Comparison of ENCODE assay signal across 25 cellular contexts in genomic region chr3:42516443-42516842, GRCh38. TPM values are rescaled to one million over a fixed set of nuclear protein-coding genes. Genes with fewer than 3 reads are reported as not detected.
DNase-seq lines count a peak whose midpoint lies in the region; ATAC-seq, FAIRE-seq and TF ChIP-seq lines count a peak whose summit lies in the region.
"Had no signal": no experiment of that assay in that cellular context is flagged by ENCODE, and none has a peak within 500 bp of the region (broad histone marks: within the 10 kb centered on the region; RNA-seq: fewer than 3 reads in every experiment).

No MANE protein-coding gene starts in this region.

- 60 to 100% methylated on average over 1 of the region's 5 CpGs for WGBS in esophagus squamous epithelium, 2 donors
- 75 to 94% (median 83%) methylated on average over 3 to 5 of the region's 5 CpGs for WGBS in spleen, 5 donors

- H3K27me3 ChIP-seq in esophagus squamous epithelium (no peaks in the 10 kb centered on the region), mucosa of stomach (ENCODE audit: control insufficient read depth, insufficient read depth, low read length) (no peaks in the 10 kb centered on the region), upper lobe of right lung (no peaks in the 10 kb centered on the region), spleen (replicated peaks in 1 of 7) (no peaks in the 10 kb centered on the region)
- H3K27me3 ChIP-seq: BE2C, thyroid gland had no signal

- POLR2A ChIA-PET in activated CD8-positive, alpha-beta T cell treated with anti-CD3 and anti-CD28 coated beads, Interleukin-2, amount 10 ng/mL, durations not matched to agents 7 days and 5 days (lab: Charles Lee) = no interaction called here
- POLR2A ChIA-PET in activated CD8-positive, alpha-beta T cell treated with anti-CD3 and anti-CD28 coated beads for 36 hours (lab: Charles Lee) = interaction anchor here (1.3 to 1.5 kb wide), 2 partner anchors 11 to 15 kb away, joined by 3 to 4 read pairs; no protein-coding TSS in a partner anchor

- no peak overlapping the region for H3K4me3 ChIP-seq in esophagus squamous epithelium
- no peak overlapping the region for H3K4me3 ChIP-seq in mucosa of stomach (ENCODE audit: low read length)
- no peak overlapping the region for H3K4me3 ChIP-seq in upper lobe of right lung
- H3K4me3 ChIP-seq in spleen = no peak overlapping the region
- H3K4me3 ChIP-seq: thyroid gland had no signal

- H3K36me3 ChIP-seq in esophagus squamous epithelium (no peaks in the 10 kb centered on the region), mucosa of stomach (ENCODE audit: control insufficient read depth, insufficient read depth, low read length) (no peaks in the 10 kb centered on the region), upper lobe of right lung (peaks cover 7% of the 10 kb centered on the region), spleen (peaks cover 0 to 6% (median 0%) of the 10 kb centered on the region in 6 donors)
- H3K36me3 ChIP-seq: BE2C, thyroid gland had no signal

- peaks cover 25 to 83% (median 32%) of the 10 kb centered on the region in 3 donors for H3K4me1 ChIP-seq in esophagus squamous epithelium
- H3K4me1 ChIP-seq in mucosa of stomach (ENCODE audit: control insufficient read depth, insufficient read depth, low read length) = peaks cover 59% of the 10 kb centered on the region
- H3K4me1 ChIP-seq in upper lobe of right lung = peaks cover 2% of the 10 kb centered on the region
- peaks cover 0 to 23% (median 2%) of the 10 kb centered on the region in 6 donors for H3K4me1 ChIP-seq in spleen
- H3K4me1 ChIP-seq: BE2C had no signal

- H3K9me3 ChIP-seq in esophagus squamous epithelium = no peaks in the 10 kb centered on the region
- no peaks in the 10 kb centered on the region for H3K9me3 ChIP-seq in mucosa of stomach (ENCODE audit: control insufficient read depth, low read length)
- H3K9me3 ChIP-seq in upper lobe of right lung = no peaks in the 10 kb centered on the region
- no peaks in the 10 kb centered on the region for H3K9me3 ChIP-seq in spleen
- H3K9me3 ChIP-seq: BE2C, thyroid gland had no signal

- no peak overlapping the region for H3K4me3 Mint-ChIP-seq in activated CD8-positive, alpha-beta T cell treated with anti-CD3 and anti-CD28 coated beads, Interleukin-2, amount 10 ng/mL, durations not matched to agents 7 days and 5 days
- no peak overlapping the region for H3K4me3 Mint-ChIP-seq in activated CD8-positive, alpha-beta T cell treated with anti-CD3 and anti-CD28 coated beads for 36 hours
- H3K4me3 Mint-ChIP-seq: endodermal cell, H9, mesothelial cell of epicardium had no signal

- no peak for ATAC-seq in activated CD8-positive, alpha-beta T cell treated with anti-CD3 and anti-CD28 coated beads, Interleukin-2, amount 10 ng/mL, durations not matched to agents 7 days and 5 days
- no peak for ATAC-seq in activated CD8-positive, alpha-beta T cell treated with anti-CD3 and anti-CD28 coated beads for 36 hours
- ATAC-seq in upper lobe of right lung = peak; percentile 33

- CTCF ChIA-PET in activated CD8-positive, alpha-beta T cell treated with anti-CD3 and anti-CD28 coated beads, Interleukin-2, amount 10 ng/mL, durations not matched to agents 7 days and 5 days (lab: Charles Lee) = interaction anchor here (1.7 to 12.9 kb wide), 2 partner anchors 15 to 21 kb away, joined by 5 to 116 read pairs; partner anchors contain the start of gene VIPR1
- CTCF ChIA-PET in activated CD8-positive, alpha-beta T cell treated with anti-CD3 and anti-CD28 coated beads for 36 hours (lab: Charles Lee) = no interaction called here

- TF ChIP-seq POLR2A in esophagus squamous epithelium (IDR thresholded peaks at IDR 0.05) (no peak), spleen (IDR thresholded peaks at IDR 0.05) (no peak)

- peaks cover 23% of the 10 kb centered on the region for H3K4me1 Mint-ChIP-seq in activated CD8-positive, alpha-beta T cell treated with anti-CD3 and anti-CD28 coated beads, Interleukin-2, amount 10 ng/mL, durations not matched to agents 7 days and 5 days (ENCODE audit: low read depth)
- H3K4me1 Mint-ChIP-seq in activated CD8-positive, alpha-beta T cell treated with anti-CD3 and anti-CD28 coated beads for 36 hours (ENCODE audit: low read depth) = peaks cover 21% of the 10 kb centered on the region
- H3K4me1 Mint-ChIP-seq: H9, mesothelial cell of epicardium had no signal

- intact Hi-C loops in activated CD8-positive, alpha-beta T cell treated with anti-CD3 and anti-CD28 coated beads for 36 hours (cut with micrococcal nuclease) = no loop called here
- intact Hi-C loops in esophagus squamous epithelium (cut with DNase I) = no loop called here
- intact Hi-C loops in upper lobe of right lung (cut with DNase I) = no loop called here
- intact Hi-C loops in spleen (cut with DNase I; ENCODE audit: low total_unique reads) = no loop called here

- peaks cover 7% of the 10 kb centered on the region for H3K36me3 Mint-ChIP-seq in activated CD8-positive, alpha-beta T cell treated with anti-CD3 and anti-CD28 coated beads, Interleukin-2, amount 10 ng/mL, durations not matched to agents 7 days and 5 days (ENCODE audit: low read depth)
- peaks cover 5% of the 10 kb centered on the region for H3K36me3 Mint-ChIP-seq in activated CD8-positive, alpha-beta T cell treated with anti-CD3 and anti-CD28 coated beads for 36 hours (ENCODE audit: low read depth)
- H3K36me3 Mint-ChIP-seq: mesothelial cell of epicardium had no signal

- no peak for DNase-seq in activated CD8-positive, alpha-beta T cell treated with anti-CD3 and anti-CD28 coated beads, Interleukin-2, amount 10 ng/mL, durations not matched to agents 7 days and 5 days
- DNase-seq in activated CD8-positive, alpha-beta T cell treated with anti-CD3 and anti-CD28 coated beads for 36 hours = no peak
- DNase-seq in esophagus squamous epithelium (lab: John Stamatoyannopoulos, UW) (no peak), upper lobe of right lung (no peak), spleen (no peak), NCI-H1417 treated with DMSO at 0.1 percent for 48 hours (lab: John Stamatoyannopoulos, UW) (no peak), RCC 7860 (ENCODE audit: low spot score) (no peak)
- DNase-seq: 8988T; activated naive CD4-positive, alpha-beta T cell treated with Interleukin-2 at 50 U/mL for 16 hours; activated T-cell treated with anti-CD3 and anti-CD28 coated beads for 4 hours; anterior cingulate cortex; BE2C; endodermal cell; H9; hypothalamus; islet precursor cell; NCI-H1417; NCI-H2171; NCI-H526; SHP77 treated with DMSO at 0.1 percent for 48 hours; stimulated activated CD4-positive, alpha-beta T cell treated with anti-CD3 and anti-CD28 coated beads, Interleukin-15, amount 100 ng/mL, for 24 hours; thyroid gland had no signal

- H3K27ac ChIP-seq in esophagus squamous epithelium (peak overlapping the region; percentile 78 to 88 (median 82)), upper lobe of right lung (peak overlapping the region; percentile 66), spleen (peak overlapping the region in 2 of 8 donors; percentile 30)
- H3K27ac ChIP-seq: thyroid gland had no signal

- no peaks in the 10 kb centered on the region for H3K27me3 Mint-ChIP-seq in activated CD8-positive, alpha-beta T cell treated with anti-CD3 and anti-CD28 coated beads, Interleukin-2, amount 10 ng/mL, durations not matched to agents 7 days and 5 days (ENCODE audit: low read depth)
- no peaks in the 10 kb centered on the region for H3K27me3 Mint-ChIP-seq in activated CD8-positive, alpha-beta T cell treated with anti-CD3 and anti-CD28 coated beads for 36 hours

- H3K27ac Mint-ChIP-seq in activated CD8-positive, alpha-beta T cell treated with anti-CD3 and anti-CD28 coated beads, Interleukin-2, amount 10 ng/mL, durations not matched to agents 7 days and 5 days = peak overlapping the region; percentile 46
- H3K27ac Mint-ChIP-seq in activated CD8-positive, alpha-beta T cell treated with anti-CD3 and anti-CD28 coated beads for 36 hours = no peak overlapping the region
- H3K27ac Mint-ChIP-seq: endodermal cell, H9, mesothelial cell of epicardium had no signal

- no peak for TF ChIP-seq CTCF in activated CD8-positive, alpha-beta T cell treated with anti-CD3 and anti-CD28 coated beads for 36 hours (IDR thresholded peaks at IDR 0.05)
- TF ChIP-seq CTCF in esophagus squamous epithelium (IDR thresholded peaks at IDR 0.05) (no peak), upper lobe of right lung (IDR thresholded peaks at IDR 0.05) (no peak), spleen (IDR thresholded peaks at IDR 0.05 in 8 of 11, conservative IDR thresholded peaks at IDR 0.05 in 3 of 11) (no peak)

- no peaks in the 10 kb centered on the region for H3K9me3 Mint-ChIP-seq in activated CD8-positive, alpha-beta T cell treated with anti-CD3 and anti-CD28 coated beads, Interleukin-2, amount 10 ng/mL, durations not matched to agents 7 days and 5 days (ENCODE audit: insufficient read depth)
- H3K9me3 Mint-ChIP-seq in activated CD8-positive, alpha-beta T cell treated with anti-CD3 and anti-CD28 coated beads for 36 hours = no peaks in the 10 kb centered on the region
- H3K9me3 Mint-ChIP-seq: endodermal cell, H9, mesothelial cell of epicardium had no signal

- no peak for FAIRE-seq in RCC 7860 (lab: Jason Lieb, UNC)
- FAIRE-seq: GM19239 had no signal

- H3K9ac ChIP-seq in mucosa of stomach (ENCODE audit: low read length) = peak overlapping the region; percentile 47

RNA-seq across cellular contexts. Expression of gene VIPR1, which starts 14.0 kb away (rescaled TPM):
- 1 to 10 TPM; 9.1 to 9.5 TPM for total RNA-seq in activated CD8-positive, alpha-beta T cell treated with anti-CD3 and anti-CD28 coated beads, Interleukin-2, amount 10 ng/mL, durations not matched to agents 7 days and 5 days
- 1 to 10 TPM; 8.5 to 9.0 TPM for total RNA-seq in activated CD8-positive, alpha-beta T cell treated with anti-CD3 and anti-CD28 coated beads for 36 hours
- total RNA-seq in esophagus squamous epithelium = 10 to 100 TPM in 1 of 4 donors, 1 to 10 TPM in 3; 3.6 to 15.4 (median 8.6) TPM
- total RNA-seq in upper lobe of right lung = 184 TPM
- 10 to 100 TPM in 5 of 7 donors, 1 to 10 TPM in 2; 6.8 to 16.3 (median 11.9) TPM for total RNA-seq in spleen
- 1 to 10 TPM; 2.0 to 6.1 (median 5.3) TPM for polyA plus RNA-seq in spleen

Comparison
In these comparisons a context has a peak if more than half of its experiments do, and no peak if none do; other contexts are left out.
1. RNA of gene VIPR1, which starts 14.0 kb away (total RNA-seq): 184 TPM in upper lobe of right lung (single experiment); 6.8 to 16.3 TPM in spleen, 9.1 to 9.5 TPM in activated CD8-positive, alpha-beta T cell treated with anti-CD3 and anti-CD28 coated beads, Interleukin-2, amount 10 ng/mL, durations not matched to agents 7 days and 5 days, 3.6 to 15.4 TPM in esophagus squamous epithelium and 8.5 to 9.0 TPM in activated CD8-positive, alpha-beta T cell treated with anti-CD3 and anti-CD28 coated beads for 36 hours; every median in the first group is over 10 times any median in the second.